1 cellular context compared by ENCODE assay signal in the genomic region with DNA sequence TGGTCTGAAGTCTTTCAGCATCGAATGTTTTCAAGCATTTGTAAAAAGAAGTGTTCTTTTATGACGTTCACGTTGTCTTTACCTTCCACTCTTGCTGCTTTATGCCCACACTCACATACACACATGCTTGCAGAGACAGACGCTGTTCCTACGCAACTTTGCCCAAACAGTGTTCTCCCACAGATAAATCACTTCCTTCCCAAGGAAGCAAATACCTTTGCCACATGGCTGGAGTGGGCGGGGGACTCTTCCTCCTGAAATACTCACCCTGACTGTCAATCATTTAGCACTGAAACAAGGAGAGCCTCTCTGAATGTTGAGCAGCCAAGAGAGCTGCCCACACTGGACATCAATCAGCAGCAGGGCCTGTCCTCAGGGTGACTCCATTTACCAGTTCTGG.
TF ChIP-seq lines count a peak whose summit lies in the region.

No MANE protein-coding gene starts in this region.

TF ChIP-seq in GM23338, 12 proteins besides CTCF, POLR2A, EP300 and RAD21 (continued from another document):
- TF ChIP-seq ZNF462 (CRISPR knock-in tag; IDR thresholded peaks at IDR 0.05) (no peak), ZNF331 (CRISPR knock-in tag; IDR thresholded peaks at IDR 0.05; ENCODE audit: low read depth) (no peak)
